ENCODE assay signal across 13 cellular contexts in genomic region chr20:40513010-40513409, GRCh38.
DNase-seq lines count a peak whose midpoint lies in the region; ATAC-seq and TF ChIP-seq lines count a peak whose summit lies in the region.
"Had no signal": no experiment of that assay in that cellular context is flagged by ENCODE, and none has a peak within 500 bp of the region (broad histone marks: within the 10 kb centered on the region; RNA-seq: fewer than 3 reads in every experiment).

No MANE protein-coding gene starts in this region.

- no peaks in the 10 kb centered on the region; the same call in 1 of the 2 replicates for H3K27me3 ChIP-seq in MG63

- H3K4me3 ChIP-seq in MG63 (no peak overlapping the region), fibroblast of mammary gland (ENCODE audit: control insufficient read depth, low read depth, low read length) (no peak overlapping the region)
- H3K4me3 ChIP-seq: A549 had no signal

- H3K9me3 ChIP-seq in MG63 = no peaks in the 10 kb centered on the region
- H3K9me3 ChIP-seq: A549 had no signal

- DNase-seq in ELR (ENCODE audit: low read depth) = peak; percentile 33
- DNase-seq in MG63 = peak; percentile 48
- DNase-seq in fibroblast of mammary gland (ENCODE audit: low read depth) = peak; percentile 70
- no peak for DNase-seq in HuH-7 (ENCODE audit: low spot score)
- DNase-seq: CD8-positive, alpha-beta T cell; COR-L47; DMS153; DMS79 treated with DMSO at 0.1 percent for 48 hours; GF-D8 had no signal

- no peaks in the 10 kb centered on the region for H3K36me3 ChIP-seq in MG63

- no peak for TF ChIP-seq CTCF in fibroblast of mammary gland (conservative IDR thresholded peaks at IDR 0.05; ENCODE audit: control insufficient read depth, insufficient read depth, low read depth, low read length)

- no peak for ATAC-seq in GM19455 (IDR thresholded peaks at IDR 0.05; ENCODE audit: unreplicated experiment)
- no peak for ATAC-seq in HG02840 (IDR thresholded peaks at IDR 0.05; ENCODE audit: low FRiP score, unreplicated experiment)
- ATAC-seq: A549; CD8-positive, alpha-beta T cell; HCT116 had no signal
